Comparison of ENCODE assay signal across 8 cellular contexts in the genomic region with DNA sequence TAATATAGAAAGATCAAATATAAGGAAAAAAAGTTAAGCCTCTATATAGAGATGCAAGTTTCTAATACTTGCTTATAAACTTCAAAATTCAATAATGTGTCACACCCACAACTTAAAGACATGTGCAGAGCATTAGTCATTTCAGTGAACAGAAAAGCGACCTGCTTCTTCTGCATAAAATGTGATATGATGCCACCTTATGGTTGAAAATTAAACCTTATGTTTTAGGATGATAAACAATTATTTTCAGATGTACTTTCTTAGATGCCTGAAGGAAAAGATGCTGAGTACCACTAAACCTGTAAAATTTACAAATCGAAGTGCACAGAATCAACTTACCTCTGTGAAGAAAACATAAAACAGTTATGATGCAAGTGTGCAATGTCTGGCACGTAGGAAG.
DNase-seq lines count a peak whose midpoint lies in the region; ATAC-seq and TF ChIP-seq lines count a peak whose summit lies in the region.

No MANE protein-coding gene starts in this region.

- H3K27ac ChIP-seq in A673 (ENCODE audit: low read depth, low read length, poor library complexity, severe bottlenecking) (no peak overlapping the region), OCI-LY1 (ENCODE audit: low read depth, low read length, poor library complexity, severe bottlenecking) (no peak overlapping the region), smooth muscle cell (ENCODE audit: low read depth) (no peak overlapping the region)

- H4K20me1 ChIP-seq in OCI-LY1 (ENCODE audit: insufficient read depth, low read length) (no peaks in the 10 kb centered on the region), smooth muscle cell (ENCODE audit: low read depth) (no peaks in the 10 kb centered on the region)

- CTCF ChIA-PET in A673 (lab: Charles Lee) = interaction anchor here (0.7 kb wide), 1 partner anchor 739 kb away, joined by 3 read pairs; no protein-coding TSS in a partner anchor

- POLR2A ChIA-PET in A673 (lab: Charles Lee; ENCODE audit: low non-redundant PET) = no interaction called here

- H3K79me2 ChIP-seq in OCI-LY1 (ENCODE audit: insufficient read depth, low read length) (no peaks in the 10 kb centered on the region), smooth muscle cell (ENCODE audit: low read depth) (no peaks in the 10 kb centered on the region)

- H3K4me2 ChIP-seq in OCI-LY1 (ENCODE audit: low read length) (no peak overlapping the region), smooth muscle cell (no peak overlapping the region)

- H3K4me1 ChIP-seq in A673 (ENCODE audit: insufficient read depth, low read length, poor library complexity, severe bottlenecking) (peaks cover 49% of the 10 kb centered on the region), OCI-LY1 (ENCODE audit: insufficient read depth, low read length, severe bottlenecking) (no peaks in the 10 kb centered on the region), smooth muscle cell (ENCODE audit: low read depth) (no peaks in the 10 kb centered on the region)

- H3K27me3 ChIP-seq in A673 (replicated peaks; ENCODE audit: insufficient read depth, low read depth, low read length, poor library complexity) (no peaks in the 10 kb centered on the region), OCI-LY1 (ENCODE audit: insufficient read depth, low read length) (no peaks in the 10 kb centered on the region), smooth muscle cell (ENCODE audit: low read depth) (peaks cover 9% of the 10 kb centered on the region)

- intact Hi-C loops in A673 (cut with micrococcal nuclease; ENCODE audit: unreplicated experiment) = loop anchor here (1.0 to 5.0 kb wide), 5 partner anchors 83 to 701 kb away; partner anchors contain the start of gene FZD1

- H3F3A ChIP-seq in OCI-LY1 (ENCODE audit: insufficient read depth, low read length) = no peaks in the 10 kb centered on the region
- no peaks in the 10 kb centered on the region for H3F3A ChIP-seq in smooth muscle cell (ENCODE audit: low read depth)

- H3K9ac ChIP-seq in OCI-LY1 (ENCODE audit: low read length) (no peak overlapping the region), smooth muscle cell (ENCODE audit: low read depth) (no peak overlapping the region)

- H3K9me2 ChIP-seq in OCI-LY1 (ENCODE audit: low read depth, low read length) = no peaks in the 10 kb centered on the region

- BruUV-seq in A673 (replicated peaks; lab: Mats Ljungman, UMichigan) = no TSS peak

- H3K36me3 ChIP-seq in A673 (ENCODE audit: insufficient read depth, low read length, poor library complexity, severe bottlenecking) (no peaks in the 10 kb centered on the region), OCI-LY1 (ENCODE audit: insufficient read depth, low read length) (no peaks in the 10 kb centered on the region), smooth muscle cell (ENCODE audit: low read depth) (no peaks in the 10 kb centered on the region)

- no peak overlapping the region for H2AFZ ChIP-seq in OCI-LY1 (ENCODE audit: low read length)
- H2AFZ ChIP-seq in smooth muscle cell (ENCODE audit: low read depth) = no peak overlapping the region

- peak; percentile 82 for DNase-seq in A673 (ENCODE audit: low spot score)
- DNase-seq in HPDE6-E6E7 (ENCODE audit: extremely low spot score) = peak; percentile 63
- DNase-seq in smooth muscle cell (lab: John Stamatoyannopoulos, UW; ENCODE audit: unreplicated experiment) = no peak

- peak; percentile 63 for TF ChIP-seq CTCF in A673 (conservative IDR thresholded peaks at IDR 0.05; ENCODE audit: low read depth, low read length)
- peak; percentile 46 for TF ChIP-seq CTCF in OCI-LY1 (IDR thresholded peaks at IDR 0.05; ENCODE audit: low read length)
- peak; percentile 54 for TF ChIP-seq CTCF in smooth muscle cell (IDR thresholded peaks at IDR 0.05; ENCODE audit: borderline replicate concordance, insufficient read depth, poor library complexity, severe bottlenecking)

- H3K4me3 ChIP-seq in A673 (ENCODE audit: low read depth, low read length, poor library complexity, severe bottlenecking) = no peak overlapping the region
- no peak overlapping the region for H3K4me3 ChIP-seq in OCI-LY1 (ENCODE audit: low read depth, low read length, poor library complexity, severe bottlenecking)
- H3K4me3 ChIP-seq in smooth muscle cell = no peak overlapping the region

- no peaks in the 10 kb centered on the region for H3K9me3 ChIP-seq in A673 (ENCODE audit: low read depth, low read length, poor library complexity, severe bottlenecking)
- H3K9me3 ChIP-seq in OCI-LY1 (ENCODE audit: low read length) = no peaks in the 10 kb centered on the region
- no peaks in the 10 kb centered on the region for H3K9me3 ChIP-seq in smooth muscle cell (replicated peaks; ENCODE audit: low read depth)

- WGBS in smooth muscle cell (ENCODE audit: low lambda C conversion rate) = 59% methylated on average over 3 of the region's 3 CpGs

- peak; percentile 78 for ATAC-seq in esophagus mucosa
- ATAC-seq in GM21390 (IDR thresholded peaks at IDR 0.05; ENCODE audit: unreplicated experiment) = no peak
- no peak for ATAC-seq in HG03108 (IDR thresholded peaks at IDR 0.05; ENCODE audit: unreplicated experiment)
- no peak for ATAC-seq in HG02884 (IDR thresholded peaks at IDR 0.05; ENCODE audit: unreplicated experiment)
